33 cellular contexts compared by ENCODE assay signal in the genomic region with DNA sequence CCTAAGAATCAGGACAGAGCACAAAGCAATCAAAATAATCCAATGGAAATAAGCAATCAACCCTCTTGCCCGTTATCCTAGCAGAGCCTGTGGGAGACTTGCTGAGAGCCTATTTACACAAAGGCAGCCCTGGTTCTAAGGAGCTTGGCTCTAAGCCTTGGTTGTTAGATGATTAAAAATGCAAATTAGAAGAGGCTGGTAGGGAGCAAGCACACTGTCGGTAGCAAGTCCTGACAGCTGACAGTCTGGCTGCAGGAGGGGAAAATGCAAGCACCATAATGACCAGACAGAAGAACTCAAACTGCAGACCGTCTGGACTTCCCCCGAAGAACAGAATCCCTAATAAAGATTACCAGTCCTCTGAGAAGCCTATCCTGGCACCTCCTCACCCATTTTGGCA.
DNase-seq lines count a peak whose midpoint lies in the region; ATAC-seq, FAIRE-seq and TF ChIP-seq lines count a peak whose summit lies in the region.
"Had no signal": no experiment of that assay in that cellular context is flagged by ENCODE, and none has a peak within 500 bp of the region (broad histone marks: within the 10 kb centered on the region; RNA-seq: fewer than 3 reads in every experiment).

No MANE protein-coding gene starts in this region.

- DNase-seq in COR-L47 (lab: John Stamatoyannopoulos, UW) (peak; percentile 56), NCI-H69 (lab: John Stamatoyannopoulos, UW) (peak; percentile 32), H1 (ENCODE audit: low read depth in 1 of 2, low spot score in 2 of 2) (no peak), MV-4-11 (lab: John Stamatoyannopoulos, UW) (no peak), GM19239 (ENCODE audit: insufficient read length, low spot score) (no peak)
- DNase-seq in activated naive CD4-positive, alpha-beta T cell treated with anti-CD3 and anti-CD28 coated beads, Interleukin-2, amount 10 ng/mL, durations not matched to agents 7 days and 5 days, result no peak
- DNase-seq: activated CD4-positive, alpha-beta T cell treated with anti-CD3 and anti-CD28 coated beads, Interleukin-2, amount 50 U/mL, for 4 hours; activated CD4-positive, CD25-positive, alpha-beta regulatory T cell; activated naive CD4-positive, alpha-beta T cell treated with anti-CD3 and anti-CD28 coated beads for 36 hours; activated T-cell treated with anti-CD3 and anti-CD28 coated beads, Interleukin-2, amount 50 U/mL, for 72 hours; BE2C; colonic mucosa; effector CD8-positive, alpha-beta T cell; erythroblast; GDM1; heart left ventricle; left colon; mammary epithelial cell; NCI-H2029; NCI-H226; NK-92 treated with Interleukin-12 subunit alpha and Interleukin-12 subunit beta, amount 100 ng/mL, for 24 hours; Peyer's patch; psoas muscle; SIG-M5; stimulated activated CD8-positive, alpha-beta memory T cell treated with anti-CD3 and anti-CD28 coated beads, Interleukin-4, amount 100 ng/mL, for 48 hours; SW 1271; T1000; tibial artery had no signal

- TF ChIP-seq EP300 in H1 (IDR thresholded peaks at IDR 0.05; ENCODE audit: borderline replicate concordance in 1 of 2, low read depth in 2 of 2, low read length in 2 of 2), result no peak

- no peak overlapping the region for H3K23ac ChIP-seq in H1 (ENCODE audit: insufficient read length)

- H2AFZ ChIP-seq in H1 (ENCODE audit: low read length), result no peak overlapping the region

- H3K4ac ChIP-seq in H1 (replicated peaks; ENCODE audit: insufficient read length, low read depth, low read length), result no peak overlapping the region

- no peak overlapping the region for H3K18ac ChIP-seq in H1 (ENCODE audit: extremely low read depth, low read length)

- no peak overlapping the region for H3K56ac ChIP-seq in H1 (replicated peaks; ENCODE audit: insufficient read length, low read depth, low read length)

- H3K4me1 Mint-ChIP-seq in nephron, result peaks cover 4% of the 10 kb centered on the region
- H3K4me1 Mint-ChIP-seq in activated naive CD4-positive, alpha-beta T cell treated with anti-CD3 and anti-CD28 coated beads, Interleukin-2, amount 10 ng/mL, durations not matched to agents 7 days and 5 days, result no peaks in the 10 kb centered on the region

- H2BK15ac ChIP-seq in H1 (ENCODE audit: low read length), result no peak overlapping the region

- no peaks in the 10 kb centered on the region for H4K20me1 ChIP-seq in H1 (replicated peaks in 1 of 2; ENCODE audit: control insufficient read depth in 1 of 2, insufficient read depth in 2 of 2, low read length in 2 of 2)

- no peak overlapping the region for H2BK20ac ChIP-seq in H1 (ENCODE audit: low read length)

- no peak overlapping the region for H3K4me2 ChIP-seq in H1 (ENCODE audit: insufficient read depth in 1 of 2, low read depth in 2 of 2, low read length in 2 of 2)
- H3K4me2 ChIP-seq: A549 had no signal

- H3K9me3 ChIP-seq in H1 (ENCODE audit: insufficient read depth in 2 of 2, low read depth in 1 of 2, low read length in 1 of 2), result no peaks in the 10 kb centered on the region
- H3K9me3 ChIP-seq: A549, BE2C, breast epithelium, colonic mucosa, HAP-1, Peyer's patch, psoas muscle had no signal

- H2BK5ac ChIP-seq in H1 (ENCODE audit: low read depth, low read length), result no peak overlapping the region

- no peaks in the 10 kb centered on the region for H3K36me3 ChIP-seq in H1 (ENCODE audit: control insufficient read depth in 2 of 4, insufficient read depth in 4 of 4, low read length in 3 of 4)
- H3K36me3 ChIP-seq: BE2C, breast epithelium, colonic mucosa, HAP-1, heart left ventricle, Peyer's patch, tibial artery had no signal

- CTCF ChIA-PET in H1 (lab: Charles Lee; ENCODE audit: partially characterized antibody), result interaction anchor here (0.7 to 1.5 kb wide), 3 partner anchors 9 to 104 kb away, joined by 3 to 4 read pairs (median 3); no protein-coding TSS in a partner anchor
- CTCF ChIA-PET in activated naive CD4-positive, alpha-beta T cell treated with anti-CD3 and anti-CD28 coated beads, Interleukin-2, amount 10 ng/mL, durations not matched to agents 7 days and 5 days (lab: Charles Lee), result no interaction called here

- FAIRE-seq in H1 (lab: Jason Lieb, UNC) (peak; percentile 91), GM19239 (lab: Jason Lieb, UNC) (no peak)
- FAIRE-seq: A549 had no signal

- H3K27ac ChIP-seq in H1 (ENCODE audit: low read depth, low read length), result no peak overlapping the region
- H3K27ac ChIP-seq: A549, breast epithelium, colonic mucosa, heart left ventricle, Peyer's patch, psoas muscle, tibial artery had no signal

- TF ChIP-seq POLR2A in H1 (IDR thresholded peaks at IDR 0.05; ENCODE audit: control extremely low read depth in 1 of 2, low read depth in 2 of 2, low read length in 2 of 2), result no peak

- no peaks in the 10 kb centered on the region; a peak in 2 of 7 replicates for H3K4me1 ChIP-seq in H1 (replicated peaks in 1 of 4; ENCODE audit: control insufficient read depth in 3 of 4, insufficient read depth in 4 of 4, low read length in 3 of 4)
- H3K4me1 ChIP-seq: A549, BE2C, breast epithelium, colonic mucosa, HAP-1, heart left ventricle, Peyer's patch, psoas muscle, tibial artery had no signal

- H4K91ac ChIP-seq in H1 (replicated peaks; ENCODE audit: insufficient read length, low read length), result no peak overlapping the region

- H4K5ac ChIP-seq in H1 (ENCODE audit: insufficient read length, low read depth, low read length), result no peak overlapping the region

- H3K14ac ChIP-seq in H1 (ENCODE audit: insufficient read length), result no peak overlapping the region

- no peaks in the 10 kb centered on the region for H3K36me3 Mint-ChIP-seq in nephron (ENCODE audit: low read depth)
- H3K36me3 Mint-ChIP-seq in activated naive CD4-positive, alpha-beta T cell treated with anti-CD3 and anti-CD28 coated beads, Interleukin-2, amount 10 ng/mL, durations not matched to agents 7 days and 5 days, result no peaks in the 10 kb centered on the region

- H3K4me3 ChIP-seq in H1 (ENCODE audit: extremely low read depth in 1 of 4, insufficient read depth in 2 of 4, low read depth in 3 of 4, low read length in 4 of 4), result no peak overlapping the region
- H3K4me3 ChIP-seq: A549, breast epithelium, colonic mucosa, HAP-1, heart left ventricle, Peyer's patch, psoas muscle, tibial artery had no signal

- no peak overlapping the region for H3K9ac ChIP-seq in H1 (replicated peaks in 1 of 4; ENCODE audit: extremely low read depth in 1 of 4, low read depth in 3 of 4, low read length in 3 of 4)

- H2AK5ac ChIP-seq in H1 (ENCODE audit: low read depth, low read length), result no peak overlapping the region

- WGBS in H1 (ENCODE audit: extremely low coverage in 1 of 2, insufficient coverage in 1 of 2, insufficient read length in 1 of 2, insufficient replicate concordance in 2 of 2, low coverage in 1 of 2, low lambda C conversion rate in 2 of 2, missing lambda C conversion rate in 1 of 2), 2 experiments, result 58% methylated on average over 4 of the region's 4 CpGs; no CpG with 5 or more reads in 1 of the 2 experiments

- no peaks in the 10 kb centered on the region for H3K27me3 ChIP-seq in H1 (replicated peaks in 1 of 4; ENCODE audit: control insufficient read depth in 3 of 4, extremely low read depth in 1 of 4, insufficient read depth in 3 of 4, low read length in 3 of 4)
- H3K27me3 ChIP-seq: BE2C, breast epithelium, colonic mucosa, heart left ventricle, Peyer's patch, tibial artery had no signal

- no peak overlapping the region for H4K8ac ChIP-seq in H1 (ENCODE audit: extremely low read depth, insufficient read depth, low read length)

- H3K23me2 ChIP-seq in H1 (ENCODE audit: low read depth, low read length), result no peaks in the 10 kb centered on the region

- H3K79me1 ChIP-seq in H1 (ENCODE audit: low read depth, low read length), result no peaks in the 10 kb centered on the region

- TF ChIP-seq CTCF in H1 (IDR thresholded peaks at IDR 0.05; ENCODE audit: control extremely low read depth in 1 of 3, insufficient read depth in 1 of 3, low read depth in 1 of 3, low read length in 3 of 3) (no peak), nephron (IDR thresholded peaks at IDR 0.05; ENCODE audit: unreplicated experiment in 3 of 3) (no peak)

- TF ChIP-seq RAD21 in H1 (IDR thresholded peaks at IDR 0.05 in 1 of 2, conservative IDR thresholded peaks at IDR 0.05 in 1 of 2; ENCODE audit: low read depth in 2 of 2, low read length in 2 of 2), result no peak

- POLR2A ChIA-PET in H1 (lab: Charles Lee; ENCODE audit: partially characterized antibody), result no interaction called here

- H3K79me2 ChIP-seq in H1 (ENCODE audit: control insufficient read depth in 1 of 2, insufficient read depth in 2 of 2, low read length in 2 of 2), result no peaks in the 10 kb centered on the region

- H3K9me3 Mint-ChIP-seq in nephron, result no peaks in the 10 kb centered on the region
- no peaks in the 10 kb centered on the region for H3K9me3 Mint-ChIP-seq in activated naive CD4-positive, alpha-beta T cell treated with anti-CD3 and anti-CD28 coated beads, Interleukin-2, amount 10 ng/mL, durations not matched to agents 7 days and 5 days
- H3K9me3 Mint-ChIP-seq: activated naive CD4-positive, alpha-beta T cell treated with anti-CD3 and anti-CD28 coated beads for 36 hours had no signal

- peaks cover 4% of the 10 kb centered on the region for H3K27me3 Mint-ChIP-seq in nephron (ENCODE audit: low read depth)
- no peaks in the 10 kb centered on the region for H3K27me3 Mint-ChIP-seq in activated naive CD4-positive, alpha-beta T cell treated with anti-CD3 and anti-CD28 coated beads, Interleukin-2, amount 10 ng/mL, durations not matched to agents 7 days and 5 days

- H2BK120ac ChIP-seq in H1 (replicated peaks; ENCODE audit: low read depth, low read length), result no peak overlapping the region

- no peak overlapping the region for H2BK12ac ChIP-seq in H1 (ENCODE audit: low read depth, low read length)

- H3K27ac Mint-ChIP-seq in nephron, result peak overlapping the region; percentile 46 to 57 (median 56)
- H3K27ac Mint-ChIP-seq in activated naive CD4-positive, alpha-beta T cell treated with anti-CD3 and anti-CD28 coated beads, Interleukin-2, amount 10 ng/mL, durations not matched to agents 7 days and 5 days, result no peak overlapping the region
- H3K27ac Mint-ChIP-seq: activated naive CD4-positive, alpha-beta T cell treated with anti-CD3 and anti-CD28 coated beads for 36 hours; activated T-cell treated with anti-CD3 and anti-CD28 coated beads, Interleukin-2, amount 50 U/mL, for 72 hours had no signal

- no peak overlapping the region for H3K4me3 Mint-ChIP-seq in nephron
- no peak overlapping the region for H3K4me3 Mint-ChIP-seq in activated naive CD4-positive, alpha-beta T cell treated with anti-CD3 and anti-CD28 coated beads, Interleukin-2, amount 10 ng/mL, durations not matched to agents 7 days and 5 days
- H3K4me3 Mint-ChIP-seq: activated naive CD4-positive, alpha-beta T cell treated with anti-CD3 and anti-CD28 coated beads for 36 hours; activated T-cell treated with anti-CD3 and anti-CD28 coated beads, Interleukin-2, amount 50 U/mL, for 72 hours had no signal

- no peak for ATAC-seq in GM21528 (IDR thresholded peaks at IDR 0.05; ENCODE audit: low FRiP score, unreplicated experiment)
- ATAC-seq: A549; activated T-cell treated with anti-CD3 and anti-CD28 coated beads, Interleukin-2, amount 50 U/mL, for 72 hours; heart left ventricle; left colon; psoas muscle had no signal

TF ChIP-seq in H1, 55 proteins besides CTCF, POLR2A, EP300 and RAD21 (continues in another document):
- TF ChIP-seq SIN3A (conservative IDR thresholded peaks at IDR 0.05 in 1 of 2, IDR thresholded peaks at IDR 0.05 in 1 of 2; ENCODE audit: low read depth in 1 of 2, low read length in 2 of 2) (no peak), FOSL1 (IDR thresholded peaks at IDR 0.05; ENCODE audit: insufficient read depth, low read depth, low read length) (no peak), CBX8 (IDR thresholded peaks at IDR 0.05; ENCODE audit: borderline replicate concordance, low read depth, low read length) (no peak)

Comparison
In these comparisons a context has a peak if more than half of its experiments do, and no peak if none do; other contexts are left out.
1. DNase-seq: peak in COR-L47 (single experiment) and NCI-H69 (single experiment); none in H1 (0 of 2), activated naive CD4-positive, alpha-beta T cell treated with anti-CD3 and anti-CD28 coated beads, Interleukin-2, amount 10 ng/mL, durations not matched to agents 7 days and 5 days (single experiment), MV-4-11 (single experiment) and GM19239 (single experiment).